Comparison of ENCODE assay signal across 7 cellular contexts in genomic region chr9:33391111-33391771, GRCh38. TPM values are rescaled to one million over a fixed set of nuclear protein-coding genes. Genes with fewer than 3 reads are reported as not detected.
A peak's percentile ranks its signal among the peaks of the same experiment; 100 is the strongest.
DNase-seq lines count a peak whose midpoint lies in the region; ATAC-seq and TF ChIP-seq lines count a peak whose summit lies in the region.
"Not testable (repeated sequence)": the region's sequence is repeated elsewhere in the genome, so short reads cannot be mapped to it uniquely, and the experiment has no call there.

No MANE protein-coding gene starts in this region.

- intact Hi-C loops in Right ventricle myocardium superior (cut with DNase I); sigmoid colon (cut with DNase I): not testable (repeated sequence)

- TF ChIP-seq CTCF in sigmoid colon (IDR thresholded peaks at IDR 0.05), result not testable (repeated sequence)

- H3K36me3 ChIP-seq in mesodermal cell (ENCODE audit: control insufficient read depth, insufficient read depth, low read length); sigmoid colon: not testable (repeated sequence)

- peak overlapping the region; percentile 69 for H3K27ac ChIP-seq in mesodermal cell (ENCODE audit: low read depth, low read length, severe bottlenecking)
- peak overlapping the region; percentile 67 to 80 (median 74) for H3K27ac ChIP-seq in sigmoid colon

- TF ChIP-seq EP300 in sigmoid colon (IDR thresholded peaks at IDR 0.05), result not testable (repeated sequence)

- not testable (repeated sequence) for H3K9me3 ChIP-seq in mesodermal cell (ENCODE audit: control insufficient read depth, low read length); sigmoid colon

- WGBS in mesodermal cell (ENCODE audit: insufficient coverage in 2 of 2), 2 experiments, result 60% methylated on average over 2 of the region's 9 CpGs; no CpG with 5 or more reads in 1 of the 2 experiments
- whole genome bisulfite sequencing in sigmoid colon, 2 donors, result 9 to 53% methylated on average over 9 of the region's 9 CpGs

- not testable (repeated sequence) for H3K4me3 ChIP-seq in mesodermal cell (ENCODE audit: extremely low read depth, insufficient read depth, low read length, poor library complexity, severe bottlenecking)
- peak overlapping the region in 1 of 4 donors; percentile 19 for H3K4me3 ChIP-seq in sigmoid colon

- ATAC-seq in Right ventricle myocardium superior (ENCODE audit: poor library complexity), result not testable (repeated sequence)

- not testable (repeated sequence) for H3K27me3 ChIP-seq in sigmoid colon

- in situ Hi-C loops in G401 (cut with HindIII; ENCODE audit: low sequenced_read_pairs); SK-MEL-5 (cut with HindIII; ENCODE audit: low pct_unique_long_range_greater_than_20kb, low sequenced_read_pairs): not testable (repeated sequence)

- not testable (repeated sequence) for TF ChIP-seq POLR2A in sigmoid colon (IDR thresholded peaks at IDR 0.05)

- DNase-seq in G401 (ENCODE audit: low spot score), result peak; percentile 85
- DNase-seq in NCI-H146 (lab: John Stamatoyannopoulos, UW), result peak; percentile 38
- DNase-seq in SK-MEL-5 (ENCODE audit: low read depth, low spot score), result peak; percentile 62
- peak; percentile 64 for DNase-seq in cerebellum (ENCODE audit: low spot score)
- DNase-seq in Right ventricle myocardium superior, result peak; percentile 75
- DNase-seq in sigmoid colon, result peak; percentile 87

- H3K4me1 ChIP-seq in mesodermal cell (ENCODE audit: control insufficient read depth, insufficient read depth, low read length, poor library complexity, severe bottlenecking), result not testable (repeated sequence)
- peaks cover 0 to 14% (median 12%) of the 10 kb centered on the region in 4 donors for H3K4me1 ChIP-seq in sigmoid colon

RNA-seq across cellular contexts. Expression of gene AQP7, which starts 11.1 kb away (rescaled TPM):
- 0.17 TPM in 1 of 2 replicates, not detected in the other for total RNA-seq in G401 (2014; rRNA removed; shearing (Covaris generic))
- total RNA-seq in SK-MEL-5 (2014; rRNA removed; shearing (Covaris generic)), result not detected in 2 replicates
- polyA plus RNA-seq in SK-MEL-5 (2015; cell fraction: cytosol; rRNA removed), result not detected in 2 replicates
- polyA plus RNA-seq in SK-MEL-5 (2015; cell fraction: nucleus; rRNA removed), result not detected in 2 replicates
- total RNA-seq in cerebellum (0.54 TPM), Right ventricle myocardium superior (155 TPM), sigmoid colon (1 to 10 TPM in 2 of 4 donors, under 1 TPM in 1, not detected in 1; 0.33 to 8.6 (median 2.8) TPM)
- polyA plus RNA-seq in mesodermal cell (2013, experiment 1 of 2), result not detected
- not detected for polyA plus RNA-seq in mesodermal cell (2013, experiment 2 of 2)
- polyA plus RNA-seq in sigmoid colon, result 10 to 100 TPM in 1 of 3 donors, 1 to 10 TPM in 2; 2.4 to 14.6 (median 8.6) TPM

RNA-seq across cellular contexts. Expression of gene AQP3, which starts 56.2 kb away (rescaled TPM):
- not detected in 2 replicates for total RNA-seq in G401 (2014; rRNA removed; shearing (Covaris generic))
- 0.08 TPM in 1 of 2 replicates, not detected in the other for total RNA-seq in SK-MEL-5 (2014; rRNA removed; shearing (Covaris generic))
- polyA plus RNA-seq in SK-MEL-5 (2015; cell fraction: cytosol; rRNA removed), result 0.14 and 0.19 TPM in 2 replicates
- 0.19 and 2.1 TPM in 2 replicates for polyA plus RNA-seq in SK-MEL-5 (2015; cell fraction: nucleus; rRNA removed)
- total RNA-seq in cerebellum, result 1.1 TPM
- 16.3 TPM for total RNA-seq in Right ventricle myocardium superior
- polyA plus RNA-seq in mesodermal cell (2013, experiment 1 of 2), result 3.1 TPM
- polyA plus RNA-seq in mesodermal cell (2013, experiment 2 of 2), result 1.8 TPM
- total RNA-seq in sigmoid colon, result 1 to 10 TPM; 3.0 to 6.9 (median 4.5) TPM
- polyA plus RNA-seq in sigmoid colon, result 10 to 100 TPM in 1 of 3 donors, 1 to 10 TPM in 2; 1.6 to 13.6 (median 1.8) TPM

Comparison
In these comparisons a context has a peak if more than half of its experiments do, and no peak if none do; other contexts are left out.
1. RNA of gene AQP7, which starts 11.1 kb away (total RNA-seq): 155 TPM in Right ventricle myocardium superior (single experiment); 0.33 to 8.6 TPM in sigmoid colon, 0.54 TPM in cerebellum (single experiment), 0.17 TPM in G401 and not detected in SK-MEL-5; every median in the first group is over 10 times any median in the second.
2. Peak in every context shown above with its lines, with median percentiles within 50 percentile points of each other: DNase-seq.